Comparison of ENCODE assay signal across 25 cellular contexts in genomic region chr22:38930512-38930911, GRCh38. TPM values are rescaled to one million over a fixed set of nuclear protein-coding genes. Genes with fewer than 3 reads are reported as not detected.
DNase-seq lines count a peak whose midpoint lies in the region; ATAC-seq, FAIRE-seq and TF ChIP-seq lines count a peak whose summit lies in the region.
"Had no signal": no experiment of that assay in that cellular context is flagged by ENCODE, and none has a peak within 500 bp of the region (broad histone marks: within the 10 kb centered on the region; RNA-seq: fewer than 3 reads in every experiment).

No MANE protein-coding gene starts in this region.

- peak; percentile 47 for FAIRE-seq in GM19239 (lab: Jason Lieb, UNC)
- FAIRE-seq: A204.1, D721Med, G401.6, GM12891, GM18507, K562 had no signal

- H3K27ac ChIP-seq in liver (ENCODE audit: low read depth in 1 of 2, low read length in 2 of 2), result no peak overlapping the region
- H3K27ac ChIP-seq: HL-60 had no signal

- no peaks in the 10 kb centered on the region for H3K9me3 ChIP-seq in liver (ENCODE audit: control insufficient read depth in 4 of 4, low read length in 3 of 4)
- H3K9me3 ChIP-seq: BE2C, Caco-2 had no signal

- no peak for TF ChIP-seq CTCF in liver (IDR thresholded peaks at IDR 0.05; ENCODE audit: low read depth, low read length, missing input control)

- peaks cover 0 to 4% (median 0%) of the 10 kb centered on the region in 4 donors for H3K27me3 ChIP-seq in liver (ENCODE audit: control insufficient read depth in 4 of 4, insufficient read depth in 4 of 4, low read length in 3 of 4)

- H3K4me3 ChIP-seq in liver (ENCODE audit: low read depth in 1 of 3, low read length in 3 of 3), result no peak overlapping the region
- H3K4me3 ChIP-seq: K562 had no signal

- whole genome bisulfite sequencing in liver, result 43% methylated on average over 3 of the region's 3 CpGs

- no peak for ATAC-seq in HG02610 (IDR thresholded peaks at IDR 0.05; ENCODE audit: unreplicated experiment)
- ATAC-seq: HCT116, K562 had no signal

- no peaks in the 10 kb centered on the region for H3K36me3 ChIP-seq in liver (ENCODE audit: control insufficient read depth in 4 of 4, insufficient read depth in 3 of 4, low read depth in 1 of 4, low read length in 3 of 4)
- H3K36me3 ChIP-seq: BE2C had no signal

- no peak overlapping the region for H3K9ac ChIP-seq in liver (ENCODE audit: low read depth in 1 of 2, low read length in 2 of 2)

- H3K4me1 ChIP-seq in liver (ENCODE audit: control insufficient read depth in 4 of 4, insufficient read depth in 4 of 4, low read length in 3 of 4), result peaks cover 0 to 4% (median 0%) of the 10 kb centered on the region in 4 donors

- DNase-seq in GM19239 (ENCODE audit: insufficient read length, low spot score) (no peak), NCI-H2171 treated with DMSO at 0.1 percent for 48 hours (lab: John Stamatoyannopoulos, UW) (peak; percentile 25), COR-L47 (lab: John Stamatoyannopoulos, UW) (no peak)
- DNase-seq in effector CD4-positive, alpha-beta T cell, result no peak
- DNase-seq: ACHN; BE2C; C1 segment of cervical spinal cord; Caco-2; CD4-positive, CD25-positive, alpha-beta regulatory T cell; CD8-positive, alpha-beta memory T cell; GOT3; H7; HFFc6; IMR-90 had no signal

- TF ChIP-seq RAD21 in liver (IDR thresholded peaks at IDR 0.05), result no peak

TF ChIP-seq in liver, 16 proteins besides CTCF, POLR2A, EP300 and RAD21:
- peak; percentile 38 to 51 for TF ChIP-seq HNF4A (conservative IDR thresholded peaks at IDR 0.05)
- TF ChIP-seq FOXA2 (IDR thresholded peaks at IDR 0.05), result no peak

RNA-seq across cellular contexts. Expression of gene APOBEC3A, which starts 26.9 kb away (rescaled TPM):
- 1 to 10 TPM; 8.4 to 8.7 TPM for total RNA-seq in liver
- under 1 TPM; 0.26 to 0.77 TPM for polyA plus RNA-seq in liver
- total RNA-seq: Caco-2; CD4-positive, CD25-positive, alpha-beta regulatory T cell; CD8-positive, alpha-beta memory T cell; H7; HFFc6; HT1080; IMR-90; K562 had no signal
- polyA plus RNA-seq: CD8-positive, alpha-beta memory T cell; IMR-90 had no signal

RNA-seq across cellular contexts. Expression of gene APOBEC3B, which starts 51.6 kb away (rescaled TPM):
- 1 to 10 TPM in 1 of 2 donors, under 1 TPM in 1; 0.08 to 6.0 TPM for total RNA-seq in liver
- 1 to 10 TPM in 1 of 2 donors, under 1 TPM in 1; 0.61 to 1.2 TPM for polyA plus RNA-seq in liver

RNA-seq across cellular contexts. Expression of gene CBX6, which starts 58.5 kb away (rescaled TPM):
- total RNA-seq in liver, result 10 to 100 TPM; 10.8 to 11.0 TPM
- 1 to 10 TPM; 7.3 to 9.6 TPM for polyA plus RNA-seq in liver
